ENCODE assay signal across 3 cellular contexts in genomic region chr16:18346993-18347392, GRCh38. TPM values are rescaled to one million over a fixed set of nuclear protein-coding genes. Genes with fewer than 3 reads are reported as not detected.
"Had no signal": no experiment of that assay in that cellular context is flagged by ENCODE, and none has a peak within 500 bp of the region (broad histone marks: within the 10 kb centered on the region; RNA-seq: fewer than 3 reads in every experiment).

No MANE protein-coding gene starts in this region.

RNA-seq across cellular contexts. Expression of gene NPIPA8, which starts 10.5 kb away (rescaled TPM):
- total RNA-seq: GM23248, H7, HT1080 had no signal
- polyA plus RNA-seq: GM23248 had no signal
